Comparison of ENCODE assay signal across 19 cellular contexts in genomic region chr1:223198628-223198965, GRCh38. TPM values are rescaled to one million over a fixed set of nuclear protein-coding genes. Genes with fewer than 3 reads are reported as not detected.
DNase-seq lines count a peak whose midpoint lies in the region; ATAC-seq, FAIRE-seq and TF ChIP-seq lines count a peak whose summit lies in the region.
"Had no signal": no experiment of that assay in that cellular context is flagged by ENCODE, and none has a peak within 500 bp of the region (broad histone marks: within the 10 kb centered on the region; RNA-seq: fewer than 3 reads in every experiment).

No MANE protein-coding gene starts in this region.

- no peaks in the 10 kb centered on the region for H3K79me2 ChIP-seq in K562 (ENCODE audit: control insufficient read depth, insufficient read depth, low read length)

- no TSS peak for BruUV-seq in K562 (replicated peaks; lab: Mats Ljungman, UMichigan)

- CTCF ChIA-PET in K562 (lab: Yijun Ruan, JAX; ENCODE audit: low intra/inter-chr PET ratio) = no interaction called here
- CTCF ChIA-PET in GM10248 (lab: Yijun Ruan, JAX) = no interaction called here
- CTCF ChIA-PET in CD8-positive, alpha-beta T cell (lab: Charles Lee) = no interaction called here

- no peak for TF ChIP-seq EP300 in K562 (IDR thresholded peaks at IDR 0.05; ENCODE audit: low read length)

- intact Hi-C loops in K562 (cut with micrococcal nuclease) = no loop called here
- intact Hi-C loops in CD8-positive, alpha-beta T cell (cut with DNase I, micrococcal nuclease) = no loop called here

- H3K27ac ChIP-seq in K562 (ENCODE audit: extremely low read depth, low read depth, low read length) (no peak overlapping the region), endodermal cell (ENCODE audit: low read depth, low read length) (no peak overlapping the region)
- no peak overlapping the region for H3K27ac ChIP-seq in CD8-positive, alpha-beta T cell (ENCODE audit: low read depth, low read length)
- H3K27ac ChIP-seq: BLaER1 had no signal

- no peaks in the 10 kb centered on the region for H3K36me3 ChIP-seq in K562 (ENCODE audit: control insufficient read depth, insufficient read depth, low read length)
- H3K36me3 ChIP-seq in endodermal cell (ENCODE audit: control insufficient read depth, insufficient read depth, low read length) = no peaks in the 10 kb centered on the region
- no peaks in the 10 kb centered on the region for H3K36me3 ChIP-seq in CD8-positive, alpha-beta T cell (ENCODE audit: insufficient read depth, low read length)
- H3K36me3 ChIP-seq: BLaER1 had no signal

- in situ Hi-C loops in K562 (cut with MboI) = no loop called here

- peaks cover 2% of the 10 kb centered on the region for H3K9me3 Mint-ChIP-seq in activated naive CD8-positive, alpha-beta T cell treated with anti-CD3 and anti-CD28 coated beads for 36 hours
- no peaks in the 10 kb centered on the region for H3K9me3 Mint-ChIP-seq in activated naive CD8-positive, alpha-beta T cell treated with anti-CD3 and anti-CD28 coated beads, Interleukin-2, amount 50 U/mL, for 24 hours
- H3K9me3 Mint-ChIP-seq in endodermal cell = peaks cover 1% of the 10 kb centered on the region
- H3K9me3 Mint-ChIP-seq in CD8-positive, alpha-beta T cell = no peaks in the 10 kb centered on the region
- H3K9me3 Mint-ChIP-seq: GM23338 had no signal

- no peak overlapping the region for H3K4me2 ChIP-seq in K562 (ENCODE audit: insufficient read depth, low read length)
- H3K4me2 ChIP-seq: BLaER1, GM23338 had no signal

- no peaks in the 10 kb centered on the region for H4K20me1 ChIP-seq in K562 (replicated peaks; ENCODE audit: control insufficient read depth, insufficient read depth, low read length)
- H4K20me1 ChIP-seq: BLaER1 had no signal

- DNase-seq in activated naive CD8-positive, alpha-beta T cell treated with anti-CD3 and anti-CD28 coated beads for 36 hours = no peak
- no peak for DNase-seq in activated naive CD8-positive, alpha-beta T cell treated with anti-CD3 and anti-CD28 coated beads, Interleukin-2, amount 50 U/mL, for 24 hours
- DNase-seq in NOMO-1 (lab: John Stamatoyannopoulos, UW; ENCODE audit: unreplicated experiment in 2 of 2) = peak; percentile 24 to 46
- no peak for DNase-seq in K562 (ENCODE audit: extremely low read depth in 1 of 4, low spot score in 3 of 4)
- DNase-seq in endodermal cell = no peak
- DNase-seq in GM10248 (ENCODE audit: extremely low spot score) = no peak
- DNase-seq in CD8-positive, alpha-beta T cell = no peak
- no peak for DNase-seq in activated naive CD4-positive, alpha-beta T cell (lab: John Stamatoyannopoulos, UW)
- DNase-seq: DND-41, KG1, NCI-H187, NCI-H345, NCI-H69, SHP77 had no signal

- peak overlapping the region; percentile 20; the same call in 1 of the 2 replicates for H2AFZ ChIP-seq in K562 (ENCODE audit: low read depth, low read length)
- H2AFZ ChIP-seq: GM23338 had no signal

- H3K9me3 ChIP-seq in K562 (replicated peaks; ENCODE audit: control insufficient read depth, insufficient read depth, low read depth, low read length) = no peaks in the 10 kb centered on the region
- H3K9me3 ChIP-seq in endodermal cell (ENCODE audit: control insufficient read depth, low read length) = peaks cover 4% of the 10 kb centered on the region
- H3K9me3 ChIP-seq in CD8-positive, alpha-beta T cell (ENCODE audit: low read length) = no peaks in the 10 kb centered on the region
- H3K9me3 ChIP-seq: BLaER1 had no signal

- WGBS in K562 (ENCODE audit: insufficient coverage, low coverage, missing lambda C conversion rate) = 29% methylated on average over 3 of the region's 3 CpGs
- WGBS in endodermal cell (ENCODE audit: insufficient coverage in 1 of 2, insufficient read length in 1 of 2), 2 experiments = 96 to 100% methylated on average over 2 to 3 of the region's 3 CpGs

- no peaks in the 10 kb centered on the region for H3K27me3 Mint-ChIP-seq in activated naive CD8-positive, alpha-beta T cell treated with anti-CD3 and anti-CD28 coated beads for 36 hours
- peaks cover 2% of the 10 kb centered on the region for H3K27me3 Mint-ChIP-seq in activated naive CD8-positive, alpha-beta T cell treated with anti-CD3 and anti-CD28 coated beads, Interleukin-2, amount 50 U/mL, for 24 hours
- H3K27me3 Mint-ChIP-seq in endodermal cell (ENCODE audit: insufficient read depth) = peaks cover 16% of the 10 kb centered on the region
- H3K27me3 Mint-ChIP-seq in CD8-positive, alpha-beta T cell (ENCODE audit: low read depth) = no peaks in the 10 kb centered on the region

- no peak overlapping the region for H3K4me3 Mint-ChIP-seq in activated naive CD8-positive, alpha-beta T cell treated with anti-CD3 and anti-CD28 coated beads for 36 hours
- H3K4me3 Mint-ChIP-seq in activated naive CD8-positive, alpha-beta T cell treated with anti-CD3 and anti-CD28 coated beads, Interleukin-2, amount 50 U/mL, for 24 hours = no peak overlapping the region
- no peak overlapping the region for H3K4me3 Mint-ChIP-seq in endodermal cell
- no peak overlapping the region for H3K4me3 Mint-ChIP-seq in CD8-positive, alpha-beta T cell
- H3K4me3 Mint-ChIP-seq: GM23338 had no signal

- H3K4me3 ChIP-seq in K562 = no peak overlapping the region
- H3K4me3 ChIP-seq in endodermal cell (ENCODE audit: low read length) = no peak overlapping the region
- no peak overlapping the region for H3K4me3 ChIP-seq in CD8-positive, alpha-beta T cell (ENCODE audit: low read depth, low read length)
- H3K4me3 ChIP-seq: BLaER1, GM23338 had no signal

- ATAC-seq in activated naive CD8-positive, alpha-beta T cell treated with anti-CD3 and anti-CD28 coated beads, Interleukin-2, amount 50 U/mL, for 24 hours = no peak
- no peak for ATAC-seq in K562
- ATAC-seq in CD8-positive, alpha-beta T cell = no peak
- ATAC-seq: GM23338 had no signal

- no peaks in the 10 kb centered on the region for H3K9me1 ChIP-seq in K562 (ENCODE audit: control insufficient read depth, insufficient read depth, low read length)

- H3K27ac Mint-ChIP-seq in activated naive CD8-positive, alpha-beta T cell treated with anti-CD3 and anti-CD28 coated beads for 36 hours = peak overlapping the region; percentile 53
- no peak overlapping the region for H3K27ac Mint-ChIP-seq in activated naive CD8-positive, alpha-beta T cell treated with anti-CD3 and anti-CD28 coated beads, Interleukin-2, amount 50 U/mL, for 24 hours
- no peak overlapping the region for H3K27ac Mint-ChIP-seq in endodermal cell
- H3K27ac Mint-ChIP-seq in CD8-positive, alpha-beta T cell = no peak overlapping the region
- H3K27ac Mint-ChIP-seq: GM23338 had no signal

- no peaks in the 10 kb centered on the region; a peak in 1 of 5 replicates for H3K27me3 ChIP-seq in K562 (ENCODE audit: control insufficient read depth in 2 of 2, insufficient read depth in 2 of 2, low read length in 2 of 2)
- H3K27me3 ChIP-seq in endodermal cell (ENCODE audit: control insufficient read depth, insufficient read depth, low read length, poor library complexity, severe bottlenecking) = no peaks in the 10 kb centered on the region
- no peaks in the 10 kb centered on the region for H3K27me3 ChIP-seq in CD8-positive, alpha-beta T cell (ENCODE audit: insufficient read depth, low read length)
- H3K27me3 ChIP-seq: BLaER1 had no signal

- no peak for FAIRE-seq in K562 (lab: Jason Lieb, UNC)
- FAIRE-seq: A204.1, G401.6, RCC 7860 had no signal

- POLR2A ChIA-PET in K562 (lab: Yijun Ruan, JAX) = interaction anchor here (0.6 to 1.3 kb wide), 2 partner anchors 8 to 55 kb away, joined by 3 read pairs; partner anchors contain the start of gene TLR5
- POLR2A ChIA-PET in GM10248 (lab: Yijun Ruan, JAX) = no interaction called here
- POLR2A ChIA-PET in CD8-positive, alpha-beta T cell (lab: Charles Lee) = no interaction called here

- H3K4me1 Mint-ChIP-seq in activated naive CD8-positive, alpha-beta T cell treated with anti-CD3 and anti-CD28 coated beads for 36 hours = peaks cover 19% of the 10 kb centered on the region
- H3K4me1 Mint-ChIP-seq in activated naive CD8-positive, alpha-beta T cell treated with anti-CD3 and anti-CD28 coated beads, Interleukin-2, amount 50 U/mL, for 24 hours = peaks cover 28% of the 10 kb centered on the region
- H3K4me1 Mint-ChIP-seq in endodermal cell = peaks cover 42% of the 10 kb centered on the region
- no peaks in the 10 kb centered on the region for H3K4me1 Mint-ChIP-seq in CD8-positive, alpha-beta T cell (ENCODE audit: low read depth)
- H3K4me1 Mint-ChIP-seq: GM23338 had no signal

- H3K9ac ChIP-seq in K562 (ENCODE audit: insufficient read depth in 1 of 2, low read depth in 2 of 2, low read length in 2 of 2) (no peak overlapping the region), endodermal cell (ENCODE audit: extremely low read depth, low read length, poor library complexity, severe bottlenecking) (no peak overlapping the region)
- H3K9ac ChIP-seq: BLaER1 had no signal

- TF ChIP-seq CTCF in K562 (IDR thresholded peaks at IDR 0.05 in 2 of 3, conservative IDR thresholded peaks at IDR 0.05 in 1 of 3; ENCODE audit: insufficient read depth in 2 of 3, low read depth in 1 of 3, low read length in 3 of 3) (no peak), endodermal cell (conservative IDR thresholded peaks at IDR 0.05) (no peak), GM10248 (IDR thresholded peaks at IDR 0.05; ENCODE audit: control extremely low read depth, extremely low read depth, low read depth, missing control alignments) (no peak)
- no peak for TF ChIP-seq CTCF in CD8-positive, alpha-beta T cell (IDR thresholded peaks at IDR 0.05)

- no peaks in the 10 kb centered on the region for H3K36me3 Mint-ChIP-seq in activated naive CD8-positive, alpha-beta T cell treated with anti-CD3 and anti-CD28 coated beads for 36 hours
- no peaks in the 10 kb centered on the region for H3K36me3 Mint-ChIP-seq in activated naive CD8-positive, alpha-beta T cell treated with anti-CD3 and anti-CD28 coated beads, Interleukin-2, amount 50 U/mL, for 24 hours (ENCODE audit: low read depth)
- no peaks in the 10 kb centered on the region for H3K36me3 Mint-ChIP-seq in endodermal cell (ENCODE audit: low read depth)
- H3K36me3 Mint-ChIP-seq in CD8-positive, alpha-beta T cell = no peaks in the 10 kb centered on the region

- no peak for TF ChIP-seq POLR2A in K562 (conservative IDR thresholded peaks at IDR 0.05)

- TF ChIP-seq RAD21 in K562 (CRISPR knock-in tag; conservative IDR thresholded peaks at IDR 0.05 in 1 of 2, IDR thresholded peaks at IDR 0.05 in 1 of 2) = no peak

- H3K4me1 ChIP-seq in K562 (replicated peaks in 1 of 2; ENCODE audit: control insufficient read depth in 2 of 2, insufficient read depth in 2 of 2, low read length in 2 of 2) (peaks cover 2% of the 10 kb centered on the region in 2 experiments; a peak in 3 of 5 replicates), endodermal cell (ENCODE audit: control insufficient read depth, insufficient read depth, low read length) (peaks cover 16% of the 10 kb centered on the region)
- no peaks in the 10 kb centered on the region for H3K4me1 ChIP-seq in CD8-positive, alpha-beta T cell (ENCODE audit: insufficient read depth, low read length)

RNA-seq across cellular contexts. Expression of gene TLR5, which starts 55.5 kb away (rescaled TPM):
- total RNA-seq in activated naive CD8-positive, alpha-beta T cell treated with anti-CD3 and anti-CD28 coated beads for 36 hours = under 1 TPM; 0.19 to 0.38 TPM
- total RNA-seq in K562 (2011; cell fraction: chromatin; rRNA removed; ENCODE audit: low replicate concordance) = 16.1 and 23.2 TPM in 2 replicates
- 13.3 and 14.8 TPM in 2 replicates for total RNA-seq in K562 (2011; cell fraction: nucleolus; rRNA removed)
- 14.8 and 22.7 TPM in 2 replicates for total RNA-seq in K562 (2011; cell fraction: nucleoplasm; rRNA removed)
- total RNA-seq in K562 (2014; rRNA removed) (1.4 and 1.5 TPM in 2 replicates), K562 (2014; rRNA removed; fragmentation: Illumina TruSeq; extraction: Trizol) (1.9 and 2.6 TPM in 2 replicates), K562 (2015; rRNA removed; fragmentation: Illumina TruSeq; extraction: Trizol) (0.94 and 1.1 TPM in 2 replicates), K562 (2021) (1.8 and 2.8 TPM in 2 replicates), endodermal cell (not detected)
- polyA plus RNA-seq in K562 (2011; rRNA removed) (3.3 and 7.4 TPM in 2 replicates), K562 (2014; fragmentation: Illumina TruSeq; extraction: Trizol) (1.9 and 2.4 TPM in 2 replicates), K562 (2014; fragmentation: Nextera tagmentation; extraction: Ambion mirVana) (1 to 10 TPM in 1 of 2 experiments, under 1 TPM in 1; 0.93 to 1.0 TPM), K562 (2014; rRNA removed) (2.9 and 3.2 TPM in 2 replicates)
- 8.9 and 20.6 TPM in 2 replicates for polyA plus RNA-seq in K562 (2011; cell fraction: cytosol; rRNA removed)
- polyA plus RNA-seq in K562 (2011; cell fraction: nucleus; rRNA removed) = 11.1 and 28.8 TPM in 2 replicates
- 0.82 and 1.3 TPM in 2 replicates for polyA plus RNA-seq in K562 (2012)
- polyA minus RNA-seq in K562 (2011; rRNA and poly(A)+ RNA removed) = 3.9 and 7.9 TPM in 2 replicates
- polyA minus RNA-seq in K562 (2011; cell fraction: cytosol; rRNA and poly(A)+ RNA removed) = 1.5 TPM in 1 of 2 replicates, not detected in the other
- 7.6 and 13.1 TPM in 2 replicates for polyA minus RNA-seq in K562 (2011; cell fraction: nucleus; rRNA and poly(A)+ RNA removed)
- polyA plus RNA-seq in endodermal cell (2013, experiment 1 of 2) = 0.96 TPM
- polyA plus RNA-seq in endodermal cell (2013, experiment 2 of 2) = 0.70 TPM
- total RNA-seq in CD8-positive, alpha-beta T cell = 1 to 10 TPM; 1.1 to 1.2 TPM

Comparison
In these comparisons a context has a peak if more than half of its experiments do, and no peak if none do; other contexts are left out.
1. DNase-seq: peak in NOMO-1 (2 of 2); none in activated naive CD8-positive, alpha-beta T cell treated with anti-CD3 and anti-CD28 coated beads for 36 hours (single experiment), activated naive CD8-positive, alpha-beta T cell treated with anti-CD3 and anti-CD28 coated beads, Interleukin-2, amount 50 U/mL, for 24 hours (single experiment), K562 (0 of 4), endodermal cell (single experiment), GM10248 (single experiment), CD8-positive, alpha-beta T cell (0 of 7) and activated naive CD4-positive, alpha-beta T cell (0 of 4).